ENCODE assay signal across 12 cellular contexts in the genomic region with DNA sequence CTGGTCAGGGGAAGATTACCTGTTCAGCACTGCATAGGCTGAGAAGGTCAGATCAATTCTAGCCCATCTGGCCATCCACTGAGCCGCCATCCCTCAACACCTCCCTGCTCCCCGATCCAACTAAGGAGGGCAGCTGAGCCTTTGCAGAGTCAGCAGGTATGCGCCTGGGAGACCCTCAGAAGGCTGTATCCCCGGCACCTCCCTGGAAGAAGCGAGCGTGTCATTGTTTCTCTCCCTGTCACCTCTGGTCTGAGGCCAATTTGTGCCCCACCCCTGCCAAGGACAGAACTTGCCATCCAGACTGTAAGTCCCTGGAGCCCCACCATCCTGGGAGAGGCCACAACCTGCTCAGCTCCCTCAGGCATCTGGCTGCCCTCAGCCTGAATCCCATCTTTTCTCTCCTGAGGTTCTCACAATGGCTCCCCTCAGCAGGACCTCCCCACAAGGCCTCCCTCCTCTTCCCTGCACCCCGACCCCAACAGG. TPM values are rescaled to one million over a fixed set of nuclear protein-coding genes. Genes with fewer than 3 reads are reported as not detected.
DNase-seq lines count a peak whose midpoint lies in the region; ATAC-seq and TF ChIP-seq lines count a peak whose summit lies in the region.
"Had no signal": no experiment of that assay in that cellular context is flagged by ENCODE, and none has a peak within 500 bp of the region (broad histone marks: within the 10 kb centered on the region; RNA-seq: fewer than 3 reads in every experiment).

No MANE protein-coding gene starts in this region.

- H3K4me3 Mint-ChIP-seq in natural killer cell: no peak overlapping the region
- no peak overlapping the region for H3K4me3 Mint-ChIP-seq in natural killer cell treated with Interleukin-12 subunit alpha and Interleukin-12 subunit beta and Interleukin-15 and Interleukin-18, amount 100 ng/mL, for 72 hours
- no peak overlapping the region for H3K4me3 Mint-ChIP-seq in stimulated activated memory B cell treated with anti-CD40 and anti-IgM and Interleukin-4, amounts not matched to agents 10 μg/mL and 1 μg/mL and 100 μg/mL, for 72 hours

- no CpG with 5 or more reads among the region's 7 CpGs for whole genome bisulfite sequencing in trophoblast cell (ENCODE audit: extremely low coverage, insufficient coverage, insufficient read length)

- no peak overlapping the region for H2BK12ac ChIP-seq in trophoblast cell (ENCODE audit: low read length)

- no peak overlapping the region for H4K91ac ChIP-seq in trophoblast cell (ENCODE audit: low read depth, low read length)

- H3K79me2 ChIP-seq in trophoblast cell (ENCODE audit: control insufficient read depth, insufficient read depth, low read length, poor library complexity): peaks cover 16% of the 10 kb centered on the region

- peaks cover 18% of the 10 kb centered on the region for H3K79me1 ChIP-seq in trophoblast cell (ENCODE audit: low read length)

- H3K36me3 Mint-ChIP-seq in natural killer cell: no peaks in the 10 kb centered on the region
- peaks cover 6% of the 10 kb centered on the region for H3K36me3 Mint-ChIP-seq in natural killer cell treated with Interleukin-12 subunit alpha and Interleukin-12 subunit beta and Interleukin-15 and Interleukin-18, amount 100 ng/mL, for 72 hours
- peaks cover 18% of the 10 kb centered on the region for H3K36me3 Mint-ChIP-seq in stimulated activated memory B cell treated with anti-CD40 and anti-IgM and Interleukin-4, amounts not matched to agents 10 μg/mL and 1 μg/mL and 100 μg/mL, for 72 hours

- peak overlapping the region; percentile 21 to 86 for H3K27ac Mint-ChIP-seq in natural killer cell
- H3K27ac Mint-ChIP-seq in natural killer cell treated with Interleukin-12 subunit alpha and Interleukin-12 subunit beta and Interleukin-15 and Interleukin-18, amount 100 ng/mL, for 72 hours: peak overlapping the region in 1 of 2 donors; percentile 43
- H3K27ac Mint-ChIP-seq in stimulated activated memory B cell treated with anti-CD40 and anti-IgM and Interleukin-4, amounts not matched to agents 10 μg/mL and 1 μg/mL and 100 μg/mL, for 72 hours: no peak overlapping the region

- H3K36me3 ChIP-seq in trophoblast cell (ENCODE audit: control insufficient read depth in 1 of 2, insufficient read depth in 2 of 2, low read length in 2 of 2): peaks cover 12 to 13% of the 10 kb centered on the region in 2 experiments

- no peak overlapping the region for H3K4me3 ChIP-seq in trophoblast cell (ENCODE audit: low read depth, low read length)

- peak overlapping the region; percentile 29 for H3K4ac ChIP-seq in trophoblast cell (ENCODE audit: low read depth, low read length)

- H3K9me3 ChIP-seq in trophoblast cell (ENCODE audit: insufficient read depth, low read depth, low read length): peaks cover 2% of the 10 kb centered on the region

- no peak overlapping the region for H3K9ac ChIP-seq in trophoblast cell (ENCODE audit: low read length)

- peak overlapping the region; percentile 6 for H3K18ac ChIP-seq in trophoblast cell (ENCODE audit: low read length)

- no peak overlapping the region for H4K8ac ChIP-seq in trophoblast cell (ENCODE audit: low read depth, low read length)

- H2AK5ac ChIP-seq in trophoblast cell (ENCODE audit: low read length): peak overlapping the region; percentile 72

- H2BK5ac ChIP-seq in trophoblast cell (ENCODE audit: low read depth, low read length, poor library complexity): no peak overlapping the region

- H3K14ac ChIP-seq in trophoblast cell (ENCODE audit: low read length): no peak overlapping the region

- H3K23ac ChIP-seq in trophoblast cell (ENCODE audit: low read length): no peak overlapping the region

- no peak overlapping the region for H3K4me2 ChIP-seq in trophoblast cell (ENCODE audit: low read length)

- H3K27ac ChIP-seq in epithelial cell of prostate: peak overlapping the region; percentile 98
- H3K27ac ChIP-seq in trophoblast cell (ENCODE audit: low read depth, low read length): no peak overlapping the region

- H3K27me3 Mint-ChIP-seq in natural killer cell (ENCODE audit: low read depth in 2 of 2): no peaks in the 10 kb centered on the region
- H3K27me3 Mint-ChIP-seq in natural killer cell treated with Interleukin-12 subunit alpha and Interleukin-12 subunit beta and Interleukin-15 and Interleukin-18, amount 100 ng/mL, for 72 hours: no peaks in the 10 kb centered on the region
- H3K27me3 Mint-ChIP-seq in stimulated activated memory B cell treated with anti-CD40 and anti-IgM and Interleukin-4, amounts not matched to agents 10 μg/mL and 1 μg/mL and 100 μg/mL, for 72 hours: no peaks in the 10 kb centered on the region

- H3K27me3 ChIP-seq in trophoblast cell (ENCODE audit: insufficient read depth, low read length): no peaks in the 10 kb centered on the region

- peaks cover 43 to 55% of the 10 kb centered on the region in 2 donors for H3K4me1 Mint-ChIP-seq in natural killer cell
- H3K4me1 Mint-ChIP-seq in natural killer cell treated with Interleukin-12 subunit alpha and Interleukin-12 subunit beta and Interleukin-15 and Interleukin-18, amount 100 ng/mL, for 72 hours (ENCODE audit: low read depth in 2 of 2): peaks cover 18 to 39% of the 10 kb centered on the region in 2 donors
- peaks cover 50% of the 10 kb centered on the region for H3K4me1 Mint-ChIP-seq in stimulated activated memory B cell treated with anti-CD40 and anti-IgM and Interleukin-4, amounts not matched to agents 10 μg/mL and 1 μg/mL and 100 μg/mL, for 72 hours

- no peak overlapping the region for H4K12ac ChIP-seq in trophoblast cell (ENCODE audit: low read depth, low read length)

- no peak overlapping the region for H2BK120ac ChIP-seq in trophoblast cell (ENCODE audit: insufficient read depth, low read length, poor library complexity)

- ATAC-seq in natural killer cell: no peak
- ATAC-seq in natural killer cell treated with Interleukin-12 subunit alpha and Interleukin-12 subunit beta and Interleukin-15 and Interleukin-18, amount 100 ng/mL, for 72 hours: no peak
- ATAC-seq in stimulated activated memory B cell treated with anti-CD40 and anti-IgM and Interleukin-4, amounts not matched to agents 10 μg/mL and 1 μg/mL and 100 μg/mL, for 72 hours: no peak

- peak overlapping the region; percentile 0 for H2AFZ ChIP-seq in trophoblast cell (ENCODE audit: insufficient read depth, low read length, poor library complexity)

- DNase-seq in natural killer cell: no peak
- DNase-seq in natural killer cell treated with Interleukin-12 subunit alpha and Interleukin-12 subunit beta and Interleukin-15 and Interleukin-18, amount 100 ng/mL, for 72 hours (ENCODE audit: low spot score): no peak
- DNase-seq in epithelial cell of prostate (ENCODE audit: low read depth, low spot score): no peak
- DNase-seq in trophoblast cell: peak in 1 of 2 donors; percentile 6
- no peak for DNase-seq in activated effector memory CD4-positive, alpha-beta T cell treated with Interleukin-2 at 50 U/mL for 16 hours
- no peak for DNase-seq in NCI-H187 treated with DMSO at 0.1 percent for 48 hours (lab: John Stamatoyannopoulos, UW)
- DNase-seq in AG08396 (ENCODE audit: low spot score): no peak
- DNase-seq: activated CD4-positive, CD25-positive, alpha-beta regulatory T cell treated with anti-CD3 and anti-CD28 coated beads, Interleukin-2, amount 50 U/mL, for 72 hours; activated T-cell treated with anti-CD3 and anti-CD28 coated beads, Interleukin-2, amount 50 U/mL, for 1 hour; NCI-H146; NCI-H69 had no signal

- H3K4me1 ChIP-seq in trophoblast cell (ENCODE audit: control insufficient read depth in 1 of 2, insufficient read depth in 2 of 2, low read length in 2 of 2): peaks cover 30 to 33% of the 10 kb centered on the region in 2 experiments

- intact Hi-C loops in natural killer cell (cut with micrococcal nuclease): no loop called here

- no peak for TF ChIP-seq CTCF in natural killer cell (IDR thresholded peaks at IDR 0.05)

- no peaks in the 10 kb centered on the region for H3K9me3 Mint-ChIP-seq in natural killer cell
- no peaks in the 10 kb centered on the region for H3K9me3 Mint-ChIP-seq in natural killer cell treated with Interleukin-12 subunit alpha and Interleukin-12 subunit beta and Interleukin-15 and Interleukin-18, amount 100 ng/mL, for 72 hours
- H3K9me3 Mint-ChIP-seq in stimulated activated memory B cell treated with anti-CD40 and anti-IgM and Interleukin-4, amounts not matched to agents 10 μg/mL and 1 μg/mL and 100 μg/mL, for 72 hours: no peaks in the 10 kb centered on the region

RNA-seq across cellular contexts. Expression of a gene that starts 2.6 kb away (rescaled TPM):
- total RNA-seq in natural killer cell: 10 to 100 TPM; 60.6 to 77.2 (median 70.4) TPM
- 10 to 100 TPM; 64.0 to 80.5 TPM for total RNA-seq in natural killer cell treated with Interleukin-12 subunit alpha and Interleukin-12 subunit beta and Interleukin-15 and Interleukin-18, amount 100 ng/mL, for 72 hours
- 128 and 137 TPM in 2 replicates for polyA plus RNA-seq in trophoblast cell (2013)

RNA-seq across cellular contexts. Expression of a gene that starts 25.2 kb away (rescaled TPM):
- total RNA-seq in natural killer cell: 10 to 100 TPM; 83.5 to 90.2 (median 86.2) TPM
- 100 to 1,000 TPM in 1 of 2 donors, 10 to 100 TPM in 1; 88.9 to 117 TPM for total RNA-seq in natural killer cell treated with Interleukin-12 subunit alpha and Interleukin-12 subunit beta and Interleukin-15 and Interleukin-18, amount 100 ng/mL, for 72 hours
- 172 and 175 TPM in 2 replicates for polyA plus RNA-seq in trophoblast cell (2013)

RNA-seq across cellular contexts. Expression of a gene that starts 25.4 kb away (rescaled TPM):
- total RNA-seq in natural killer cell: 10 to 100 TPM in 2 of 3 donors, 1 to 10 TPM in 1; 6.4 to 12.4 (median 12.1) TPM
- 100 to 1,000 TPM in 1 of 2 donors, 10 to 100 TPM in 1; 62.0 to 155 TPM for total RNA-seq in natural killer cell treated with Interleukin-12 subunit alpha and Interleukin-12 subunit beta and Interleukin-15 and Interleukin-18, amount 100 ng/mL, for 72 hours
- polyA plus RNA-seq in trophoblast cell (2013): 27.9 and 28.9 TPM in 2 replicates

RNA-seq across cellular contexts. Expression of a gene that starts 34.4 kb away (rescaled TPM):
- 10 to 100 TPM; 32.1 to 32.5 (median 32.1) TPM for total RNA-seq in natural killer cell
- total RNA-seq in natural killer cell treated with Interleukin-12 subunit alpha and Interleukin-12 subunit beta and Interleukin-15 and Interleukin-18, amount 100 ng/mL, for 72 hours: 10 to 100 TPM; 47.3 to 50.5 TPM
- 48.3 and 49.9 TPM in 2 replicates for polyA plus RNA-seq in trophoblast cell (2013)

RNA-seq across cellular contexts. Expression of a gene that starts 48.5 kb away (rescaled TPM):
- 1 to 10 TPM in 2 of 3 donors, under 1 TPM in 1; 0.75 to 6.8 (median 6.7) TPM for total RNA-seq in natural killer cell
- total RNA-seq in natural killer cell treated with Interleukin-12 subunit alpha and Interleukin-12 subunit beta and Interleukin-15 and Interleukin-18, amount 100 ng/mL, for 72 hours: 10 to 100 TPM in 1 of 2 donors, 1 to 10 TPM in 1; 8.1 to 12.9 TPM
- 3.0 and 3.7 TPM in 2 replicates for polyA plus RNA-seq in trophoblast cell (2013)

Comparison
In these comparisons a context has a peak if more than half of its experiments do, and no peak if none do; other contexts are left out.
1. RNA of a gene that starts 25.4 kb away (total RNA-seq): 62.0 to 155 TPM in natural killer cell treated with Interleukin-12 subunit alpha and Interleukin-12 subunit beta and Interleukin-15 and Interleukin-18, amount 100 ng/mL, for 72 hours; 6.4 to 12.4 TPM in natural killer cell; every median in the first group is over 4 times any median in the second.